Comparison of ENCODE assay signal across 17 cellular contexts in genomic region chr3:101383156-101383575, GRCh38.
DNase-seq lines count a peak whose midpoint lies in the region; ATAC-seq and TF ChIP-seq lines count a peak whose summit lies in the region.
"Had no signal": no experiment of that assay in that cellular context is flagged by ENCODE, and none has a peak within 500 bp of the region (broad histone marks: within the 10 kb centered on the region; RNA-seq: fewer than 3 reads in every experiment).

No MANE protein-coding gene starts in this region.

- H3K27me3 ChIP-seq in BJ (ENCODE audit: control insufficient read depth, insufficient read depth, low read length) = no peaks in the 10 kb centered on the region
- H3K27me3 ChIP-seq: foreskin keratinocyte, Peyer's patch had no signal

- ATAC-seq in GM18867 (IDR thresholded peaks at IDR 0.05; ENCODE audit: unreplicated experiment) = no peak
- ATAC-seq: foreskin keratinocyte had no signal

- H3K4me3 ChIP-seq in BJ (ENCODE audit: low read depth, low read length) (no peak overlapping the region), fibroblast of pulmonary artery (replicated peaks; ENCODE audit: low read depth, low read length) (no peak overlapping the region)
- H3K4me3 ChIP-seq: Peyer's patch had no signal

- TF ChIP-seq CTCF in BJ (IDR thresholded peaks at IDR 0.05; ENCODE audit: insufficient read depth, low read depth, low read length) = no peak
- no peak for TF ChIP-seq CTCF in fibroblast of pulmonary artery (IDR thresholded peaks at IDR 0.05; ENCODE audit: low read length, missing control alignments)

- no peaks in the 10 kb centered on the region for H3K36me3 ChIP-seq in BJ (ENCODE audit: control insufficient read depth, insufficient read depth, low read length)

- CTCF ChIA-PET in BJ (lab: Yijun Ruan, JAX) = no interaction called here

- peak; percentile 5 for DNase-seq in BJ (ENCODE audit: low read depth)
- peak; percentile 26 for DNase-seq in LHCN-M2 (ENCODE audit: low read depth)
- DNase-seq in fibroblast of pulmonary artery (ENCODE audit: low read depth) = peak; percentile 17
- DNase-seq in myocyte (ENCODE audit: low read depth) = peak; percentile 66
- no peak for DNase-seq in inferior parietal cortex (ENCODE audit: extremely low spot score)
- DNase-seq in stimulated activated CD4-positive, alpha-beta T cell treated with anti-CD3 and anti-CD28 coated beads, Interleukin-4, amount 100 ng/mL, for 4 hours = no peak
- DNase-seq in DMS53 treated with DMSO at 0.1 percent for 48 hours (lab: John Stamatoyannopoulos, UW; ENCODE audit: unreplicated experiment) = no peak
- DNase-seq: activated CD4-positive, alpha-beta T cell treated with anti-CD3 and anti-CD28 coated beads, Interleukin-2, amount 50 U/mL, for 4 hours; AML-193; effector CD8-positive, alpha-beta T cell; foreskin keratinocyte; mammary epithelial cell; NCI-H2029; NCI-H748 treated with DMSO at 0.1 percent for 48 hours; stimulated activated CD4-positive, alpha-beta T cell treated with anti-CD3 and anti-CD28 coated beads, Interleukin-1b, Interleukin-23, amount 100 ng/mL, for 48 hours had no signal

- POLR2A ChIA-PET in BJ (lab: Charles Lee) = no interaction called here

Comparison
In these comparisons a context has a peak if more than half of its experiments do, and no peak if none do; other contexts are left out.
1. DNase-seq: peak in BJ (single experiment), LHCN-M2 (single experiment), fibroblast of pulmonary artery (single experiment) and myocyte (single experiment); none in inferior parietal cortex (single experiment), stimulated activated CD4-positive, alpha-beta T cell treated with anti-CD3 and anti-CD28 coated beads, Interleukin-4, amount 100 ng/mL, for 4 hours (0 of 2) and DMS53 treated with DMSO at 0.1 percent for 48 hours (single experiment).